In genomic region chr11:83866655-83867054, GRCh38 we compare ENCODE assay signal across 7 cellular contexts.
"Had no signal": no experiment of that assay in that cellular context is flagged by ENCODE, and none has a peak within 500 bp of the region (broad histone marks: within the 10 kb centered on the region; RNA-seq: fewer than 3 reads in every experiment).

No MANE protein-coding gene starts in this region.

- H3K9me3 Mint-ChIP-seq: H9, IgD-negative memory B cell had no signal

- H2AFZ ChIP-seq: GM23248 had no signal

- H3K9ac ChIP-seq: GM23248 had no signal

- FAIRE-seq: H1, H54, HTR-8/SVneo had no signal

- DNase-seq: GM23248, H9, HCEC 1CT had no signal

- H3K36me3 Mint-ChIP-seq: IgD-negative memory B cell had no signal

- H3K4me3 Mint-ChIP-seq: H9, IgD-negative memory B cell had no signal

- H3K27me3 Mint-ChIP-seq: IgD-negative memory B cell had no signal

- H3K27ac Mint-ChIP-seq: H9, IgD-negative memory B cell had no signal

- H3K27ac ChIP-seq: GM23248 had no signal

- H3K4me3 ChIP-seq: GM23248 had no signal
